18 cellular contexts compared by ENCODE assay signal in the genomic region with DNA sequence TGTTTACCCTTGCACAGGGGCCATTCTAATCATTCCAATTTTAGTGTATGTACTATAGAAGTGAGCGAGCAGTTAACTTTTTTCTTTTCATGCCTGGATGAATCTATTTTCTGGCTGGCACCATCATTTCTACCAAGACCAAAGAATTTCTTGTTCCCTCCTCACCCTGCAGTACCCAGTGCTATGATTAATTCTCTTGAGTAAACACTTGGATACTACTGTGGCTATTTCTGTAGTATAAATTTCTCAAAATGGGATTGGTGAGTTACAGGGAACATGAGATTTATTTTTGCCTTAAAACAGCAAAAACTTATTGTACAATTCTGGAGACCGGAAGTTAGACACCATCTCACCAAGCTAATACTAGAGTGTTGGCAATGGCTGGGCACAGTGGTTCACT.
"Had no signal": no experiment of that assay in that cellular context is flagged by ENCODE, and none has a peak within 500 bp of the region (broad histone marks: within the 10 kb centered on the region; RNA-seq: fewer than 3 reads in every experiment).

No MANE protein-coding gene starts in this region.

- H3K9me3 ChIP-seq: esophagus squamous epithelium, neutrophil, right lobe of liver, suprapubic skin, thyroid gland, upper lobe of right lung, uterus had no signal

- H3K4me3 ChIP-seq: esophagus squamous epithelium, lung, right lobe of liver, suprapubic skin, thyroid gland, upper lobe of right lung, uterus had no signal

- H3K27me3 ChIP-seq: esophagus squamous epithelium, neutrophil, right lobe of liver, suprapubic skin, thyroid gland, upper lobe of right lung, uterus had no signal

- H3K4me1 ChIP-seq: parathyroid adenoma, right lobe of liver, suprapubic skin, thyroid gland, upper lobe of right lung, uterus had no signal

- H3K27ac ChIP-seq: esophagus squamous epithelium, neutrophil, parathyroid adenoma, right lobe of liver, suprapubic skin, thyroid gland, upper lobe of right lung, uterus had no signal

- DNase-seq: cortex of kidney; effector memory CD8-positive, alpha-beta T cell; esophagus squamous epithelium; foreskin melanocyte; glutamatergic neuron; naive B cell; small intestine; stimulated activated CD4-positive, alpha-beta T cell treated with anti-CD3 and anti-CD28 coated beads, Interleukin-15, amount 100 ng/mL, for 24 hours; stimulated activated CD4-positive, alpha-beta T cell treated with anti-CD3 and anti-CD28 coated beads, Interleukin-2, amount 100 ng/mL, for 48 hours; stimulated activated naive B cell treated with anti-CD40 and anti-IgM and Interleukin-4, amounts not matched to agents 10 μg/mL and 1 μg/mL and 100 μg/mL, for 72 hours; thyroid gland; upper lobe of right lung; uterus had no signal

- H3K36me3 ChIP-seq: uterus had no signal
